Comparison of ENCODE assay signal across 22 cellular contexts in genomic region chr1:20126041-20126805, GRCh38. TPM values are rescaled to one million over a fixed set of nuclear protein-coding genes. Genes with fewer than 3 reads are reported as not detected.
DNase-seq lines count a peak whose midpoint lies in the region; ATAC-seq and TF ChIP-seq lines count a peak whose summit lies in the region.
"Had no signal": no experiment of that assay in that cellular context is flagged by ENCODE, and none has a peak within 500 bp of the region (broad histone marks: within the 10 kb centered on the region; RNA-seq: fewer than 3 reads in every experiment).

No MANE protein-coding gene starts in this region.

- peaks cover 2 to 3% of the 10 kb centered on the region in 2 donors for H3K4me1 ChIP-seq in left lung
- H3K4me1 ChIP-seq in hepatocyte (ENCODE audit: insufficient read depth), result no peaks in the 10 kb centered on the region
- H3K4me1 ChIP-seq: thyroid gland had no signal

- no peak overlapping the region for H3K4me2 ChIP-seq in hepatocyte
- H3K4me2 ChIP-seq: GM23338 had no signal

- peaks cover 0 to 8% of the 10 kb centered on the region in 2 donors for H3K9me3 ChIP-seq in left lung
- no peaks in the 10 kb centered on the region for H3K9me3 ChIP-seq in hepatocyte (ENCODE audit: low read depth)
- H3K9me3 ChIP-seq: thyroid gland had no signal

- ATAC-seq in GM18909 (IDR thresholded peaks at IDR 0.05; ENCODE audit: poor library complexity, unreplicated experiment) (peak; percentile 53), HG02981 (IDR thresholded peaks at IDR 0.05; ENCODE audit: unreplicated experiment) (peak; percentile 50), left lung (peak; percentile 92), left lobe of liver (no peak)
- ATAC-seq: GM23338 had no signal

- no peak for TF ChIP-seq CTCF in left lung (IDR thresholded peaks at IDR 0.05)
- TF ChIP-seq CTCF in hepatocyte (IDR thresholded peaks at IDR 0.05; ENCODE audit: poor library complexity), result no peak

- no peaks in the 10 kb centered on the region for H3K79me2 ChIP-seq in hepatocyte

- H4K20me1 ChIP-seq in hepatocyte (ENCODE audit: insufficient read depth, poor library complexity, severe bottlenecking), result no peaks in the 10 kb centered on the region

- 83% methylated on average over 9 of the region's 9 CpGs for WGBS in hepatocyte (ENCODE audit: low lambda C conversion rate, missing lambda C conversion rate)

- H3K27ac ChIP-seq in left lung (no peak overlapping the region), hepatocyte (no peak overlapping the region)
- H3K27ac ChIP-seq: HL-60, right atrium auricular region, SK-N-MC, thyroid gland had no signal

- H3K9me2 ChIP-seq in hepatocyte (replicated peaks; ENCODE audit: insufficient read depth), result no peaks in the 10 kb centered on the region

- intact Hi-C loops in left lung (cut with DNase I), result no loop called here

- H3K4me3 ChIP-seq in left lung (no peak overlapping the region), hepatocyte (no peak overlapping the region)
- H3K4me3 ChIP-seq: GM23338, right atrium auricular region, SK-N-MC, thyroid gland had no signal

- no peaks in the 10 kb centered on the region for H3K36me3 ChIP-seq in left lung
- no peaks in the 10 kb centered on the region for H3K36me3 ChIP-seq in hepatocyte (replicated peaks; ENCODE audit: insufficient read depth, low read depth)
- H3K36me3 ChIP-seq: right atrium auricular region, thyroid gland had no signal

- DNase-seq in D341Med (ENCODE audit: low spot score), result peak; percentile 3
- peak in 1 of 2 donors; percentile 60 for DNase-seq in left lung
- DNase-seq in A172 (ENCODE audit: low spot score), result no peak
- DNase-seq in NCI-H2227 (lab: John Stamatoyannopoulos, UW; ENCODE audit: unreplicated experiment), result no peak
- DNase-seq in hepatocyte (ENCODE audit: low spot score), result no peak
- DNase-seq in left lobe of liver (ENCODE audit: low spot score), result no peak
- DNase-seq: activated CD4-positive, alpha-beta memory T cell treated with anti-CD3 and anti-CD28 coated beads, Interleukin-2, amount 10 ng/mL, durations not matched to agents 7 days and 5 days; Calu3; KBM-7; mesenchymal stem cell; NCI-H1105 treated with DMSO at 0.1 percent for 48 hours; NCI-H2227 treated with DMSO at 0.1 percent for 48 hours; stimulated activated CD4-positive, alpha-beta T cell treated with anti-CD3 and anti-CD28 coated beads, Interleukin-1b, Interleukin-23, amount 100 ng/mL, for 48 hours; thyroid gland had no signal

- no peak overlapping the region for H2AFZ ChIP-seq in hepatocyte
- H2AFZ ChIP-seq: GM23338 had no signal

- H3K27me3 ChIP-seq in left lung, result no peaks in the 10 kb centered on the region
- H3K27me3 ChIP-seq in hepatocyte, result no peaks in the 10 kb centered on the region
- H3K27me3 ChIP-seq: right atrium auricular region, thyroid gland had no signal

RNA-seq across cellular contexts. Expression of gene PLA2G2D, which starts 6.9 kb away (rescaled TPM):
- not detected for total RNA-seq in left lung
- total RNA-seq in A172 (2014; rRNA removed; shearing (Covaris generic)), result not detected in 2 replicates
- total RNA-seq in hepatocyte, result not detected in 2 replicates
- not detected in 2 replicates for polyA plus RNA-seq in hepatocyte
- not detected for total RNA-seq in left lobe of liver
- total RNA-seq: activated CD4-positive, alpha-beta memory T cell treated with anti-CD3 and anti-CD28 coated beads, Interleukin-2, amount 10 ng/mL, durations not matched to agents 7 days and 5 days; Calu3; chondrocyte; GM23338; right atrium auricular region; thyroid gland had no signal
- polyA plus RNA-seq: GM23338 had no signal

RNA-seq across cellular contexts. Expression of gene PLA2G2F, which starts 12.9 kb away (rescaled TPM):
- total RNA-seq in left lung (not detected), hepatocyte (not detected in 2 replicates), left lobe of liver (not detected)
- total RNA-seq in A172 (2014; rRNA removed; shearing (Covaris generic)), result not detected in 2 replicates
- polyA plus RNA-seq in hepatocyte, result not detected in 2 replicates
- total RNA-seq: activated CD4-positive, alpha-beta memory T cell treated with anti-CD3 and anti-CD28 coated beads, Interleukin-2, amount 10 ng/mL, durations not matched to agents 7 days and 5 days; activated T-helper 2 cell treated with anti-CD3 and anti-CD28 coated beads, Interferon-gamma antibody, Interleukin-2, Interleukin-4, amounts not matched to agents 10 μg/mL and 5 μg/mL and 100 μg/mL, durations not matched to agents 14 hours and 24 hours and 36 hours; Calu3; chondrocyte; GM23338; right atrium auricular region; thyroid gland had no signal
- polyA plus RNA-seq: GM23338 had no signal

RNA-seq across cellular contexts. Expression of gene PLA2G5, which starts 56.2 kb away (rescaled TPM):
- 1 to 10 TPM; 4.9 to 5.5 TPM for total RNA-seq in left lung
- total RNA-seq in A172 (2014; rRNA removed; shearing (Covaris generic)), result not detected in 2 replicates
- total RNA-seq in hepatocyte, result 10.5 and 24.9 TPM in 2 replicates
- polyA plus RNA-seq in hepatocyte, result 29.4 and 40.7 TPM in 2 replicates
- 5.8 TPM for total RNA-seq in left lobe of liver
- total RNA-seq: activated CD4-positive, alpha-beta memory T cell treated with anti-CD3 and anti-CD28 coated beads, Interleukin-2, amount 10 ng/mL, durations not matched to agents 7 days and 5 days; activated T-helper 2 cell treated with anti-CD3 and anti-CD28 coated beads, Interferon-gamma antibody, Interleukin-2, Interleukin-4, amounts not matched to agents 10 μg/mL and 5 μg/mL and 100 μg/mL, durations not matched to agents 14 hours and 24 hours and 36 hours; Calu3; chondrocyte; GM23338 had no signal
- polyA plus RNA-seq: GM23338 had no signal

RNA-seq across cellular contexts. Expression of gene UBXN10, which starts 59.7 kb away (rescaled TPM):
- total RNA-seq in left lung (1 to 10 TPM; 1.8 to 4.7 TPM), hepatocyte (0.48 and 0.63 TPM in 2 replicates), left lobe of liver (1.3 TPM)
- not detected in 2 replicates for total RNA-seq in A172 (2014; rRNA removed; shearing (Covaris generic))
- polyA plus RNA-seq in hepatocyte, result 1.1 and 1.2 TPM in 2 replicates
- total RNA-seq: chondrocyte had no signal
